ENCODE assay signal across 1 cellular context in the genomic region with DNA sequence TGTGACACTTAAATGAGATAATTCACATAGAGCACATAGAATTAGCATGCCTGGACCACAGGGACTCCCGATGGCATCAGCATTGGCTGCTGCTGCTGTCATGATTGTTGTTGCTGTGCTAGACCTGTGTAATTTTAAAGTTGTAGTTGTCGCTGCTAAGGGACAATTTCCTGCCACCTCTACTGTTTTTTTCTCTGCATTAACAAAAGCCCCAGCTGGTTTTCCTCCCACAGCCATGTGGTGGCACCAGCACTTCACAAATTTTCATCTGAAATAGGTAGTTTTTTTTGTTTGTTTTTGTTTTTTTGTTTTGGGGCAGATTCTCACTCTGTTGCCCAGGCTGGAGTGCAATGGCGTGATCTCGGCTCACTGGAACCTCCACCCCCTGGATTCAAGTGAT.
TF ChIP-seq lines count a peak whose summit lies in the region.

No MANE protein-coding gene starts in this region.

TF ChIP-seq in HCT116, 20 proteins besides CTCF, POLR2A, EP300 and RAD21 (continued from another document):
- TF ChIP-seq, protein P1, sequence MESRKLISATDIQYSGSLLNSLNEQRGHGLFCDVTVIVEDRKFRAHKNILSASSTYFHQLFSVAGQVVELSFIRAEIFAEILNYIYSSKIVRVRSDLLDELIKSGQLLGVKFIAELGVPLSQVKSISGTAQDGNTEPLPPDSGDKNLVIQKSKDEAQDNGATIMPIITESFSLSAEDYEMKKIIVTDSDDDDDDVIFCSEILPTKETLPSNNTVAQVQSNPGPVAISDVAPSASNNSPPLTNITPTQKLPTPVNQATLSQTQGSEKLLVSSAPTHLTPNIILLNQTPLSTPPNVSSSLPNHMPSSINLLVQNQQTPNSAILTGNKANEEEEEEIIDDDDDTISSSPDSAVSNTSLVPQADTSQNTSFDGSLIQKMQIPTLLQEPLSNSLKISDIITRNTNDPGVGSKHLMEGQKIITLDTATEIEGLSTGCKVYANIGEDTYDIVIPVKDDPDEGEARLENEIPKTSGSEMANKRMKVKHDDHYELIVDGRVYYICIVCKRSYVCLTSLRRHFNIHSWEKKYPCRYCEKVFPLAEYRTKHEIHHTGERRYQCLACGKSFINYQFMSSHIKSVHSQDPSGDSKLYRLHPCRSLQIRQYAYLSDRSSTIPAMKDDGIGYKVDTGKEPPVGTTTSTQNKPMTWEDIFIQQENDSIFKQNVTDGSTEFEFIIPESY (IDR thresholded peaks at IDR 0.05; ENCODE audit: extremely low read depth, insufficient replicate concordance, low read length): no peak
- TF ChIP-seq POLR2AphosphoS5 (IDR thresholded peaks at IDR 0.05; ENCODE audit: low read depth, low read length): no peak
- no peak for TF ChIP-seq ELF1 (IDR thresholded peaks at IDR 0.05; ENCODE audit: borderline replicate concordance, low read depth)
- TF ChIP-seq, protein P2, sequence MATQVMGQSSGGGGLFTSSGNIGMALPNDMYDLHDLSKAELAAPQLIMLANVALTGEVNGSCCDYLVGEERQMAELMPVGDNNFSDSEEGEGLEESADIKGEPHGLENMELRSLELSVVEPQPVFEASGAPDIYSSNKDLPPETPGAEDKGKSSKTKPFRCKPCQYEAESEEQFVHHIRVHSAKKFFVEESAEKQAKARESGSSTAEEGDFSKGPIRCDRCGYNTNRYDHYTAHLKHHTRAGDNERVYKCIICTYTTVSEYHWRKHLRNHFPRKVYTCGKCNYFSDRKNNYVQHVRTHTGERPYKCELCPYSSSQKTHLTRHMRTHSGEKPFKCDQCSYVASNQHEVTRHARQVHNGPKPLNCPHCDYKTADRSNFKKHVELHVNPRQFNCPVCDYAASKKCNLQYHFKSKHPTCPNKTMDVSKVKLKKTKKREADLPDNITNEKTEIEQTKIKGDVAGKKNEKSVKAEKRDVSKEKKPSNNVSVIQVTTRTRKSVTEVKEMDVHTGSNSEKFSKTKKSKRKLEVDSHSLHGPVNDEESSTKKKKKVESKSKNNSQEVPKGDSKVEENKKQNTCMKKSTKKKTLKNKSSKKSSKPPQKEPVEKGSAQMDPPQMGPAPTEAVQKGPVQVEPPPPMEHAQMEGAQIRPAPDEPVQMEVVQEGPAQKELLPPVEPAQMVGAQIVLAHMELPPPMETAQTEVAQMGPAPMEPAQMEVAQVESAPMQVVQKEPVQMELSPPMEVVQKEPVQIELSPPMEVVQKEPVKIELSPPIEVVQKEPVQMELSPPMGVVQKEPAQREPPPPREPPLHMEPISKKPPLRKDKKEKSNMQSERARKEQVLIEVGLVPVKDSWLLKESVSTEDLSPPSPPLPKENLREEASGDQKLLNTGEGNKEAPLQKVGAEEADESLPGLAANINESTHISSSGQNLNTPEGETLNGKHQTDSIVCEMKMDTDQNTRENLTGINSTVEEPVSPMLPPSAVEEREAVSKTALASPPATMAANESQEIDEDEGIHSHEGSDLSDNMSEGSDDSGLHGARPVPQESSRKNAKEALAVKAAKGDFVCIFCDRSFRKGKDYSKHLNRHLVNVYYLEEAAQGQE (IDR thresholded peaks at IDR 0.05; ENCODE audit: low read depth): no peak
